In the genomic region with DNA sequence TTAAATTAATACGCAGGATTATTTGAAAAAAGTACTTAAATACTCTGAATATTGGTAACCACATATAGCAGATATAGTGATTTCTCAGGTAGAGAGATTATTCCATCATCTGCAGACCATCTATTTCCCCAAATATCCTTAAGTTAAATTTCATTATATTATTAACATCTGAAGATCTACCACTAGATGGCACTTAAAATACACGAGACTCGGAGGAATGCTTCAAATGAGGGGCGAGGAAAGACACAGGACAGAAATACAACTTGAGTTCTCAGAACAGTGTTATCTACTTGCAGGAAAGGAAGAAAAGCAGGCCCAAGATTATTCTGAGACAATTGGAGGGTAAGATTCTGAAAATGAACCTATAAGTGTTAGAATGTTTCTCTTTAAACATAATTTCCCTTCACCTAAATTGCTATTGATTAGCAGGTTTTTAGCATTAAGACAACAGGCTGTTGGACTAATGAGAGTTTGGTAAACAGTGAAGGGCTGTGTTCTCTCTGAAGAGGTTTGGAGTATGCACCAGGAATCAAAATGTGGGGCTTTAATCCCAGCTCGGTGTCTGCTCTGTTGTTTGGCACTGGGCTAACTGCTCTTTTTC, we compare ENCODE assay signal across 8 cellular contexts.
DNase-seq lines count a peak whose midpoint lies in the region; ATAC-seq, FAIRE-seq and TF ChIP-seq lines count a peak whose summit lies in the region.

No MANE protein-coding gene starts in this region.

- 11 to 16% methylated on average over 5 of the region's 5 CpGs for WGBS in thyroid gland, 2 donors

- H3K27me3 ChIP-seq in thyroid gland = no peaks in the 10 kb centered on the region

- DNase-seq in D721Med (ENCODE audit: insufficient read length, low spot score) (no peak), NCI-H146 (lab: John Stamatoyannopoulos, UW) (peak; percentile 66), kidney (no peak), ureter (ENCODE audit: low spot score) (no peak), NCI-H187 treated with DMSO at 0.1 percent for 48 hours (lab: John Stamatoyannopoulos, UW) (no peak), thyroid gland (no peak)

- no peak for FAIRE-seq in D721Med (lab: Jason Lieb, UNC)
- FAIRE-seq in kidney (lab: Jason Lieb, UNC) = peak; percentile 76

- ATAC-seq in GM21423 (IDR thresholded peaks at IDR 0.05; ENCODE audit: unreplicated experiment) = peak; percentile 54

- TF ChIP-seq CTCF in D721Med (IDR thresholded peaks at IDR 0.05; ENCODE audit: insufficient read depth, missing control alignments) (peak; percentile 62), VCaP (conservative IDR thresholded peaks at IDR 0.05) (peak; percentile 73), kidney (IDR thresholded peaks at IDR 0.05; ENCODE audit: borderline replicate concordance, extremely low read depth, insufficient read depth) (peak; percentile 29), thyroid gland (IDR thresholded peaks at IDR 0.05) (peak in 3 of 6 experiments; percentile 49 to 54 (median 52))

- H3K4me3 ChIP-seq in kidney (ENCODE audit: low read length in 2 of 2) = no peak overlapping the region
- no peak overlapping the region for H3K4me3 ChIP-seq in thyroid gland (replicated peaks in 1 of 3)

- no peak for TF ChIP-seq POLR2A in thyroid gland (IDR thresholded peaks at IDR 0.05)

- H3K27ac ChIP-seq in VCaP (peak overlapping the region; percentile 62), kidney (ENCODE audit: low read depth in 2 of 2, low read length in 2 of 2) (no peak overlapping the region), thyroid gland (no peak overlapping the region)

- H3K9me3 ChIP-seq in kidney (ENCODE audit: control insufficient read depth in 1 of 2, low read length in 2 of 2) (no peaks in the 10 kb centered on the region), thyroid gland (no peaks in the 10 kb centered on the region)

- no peak overlapping the region for H3K9ac ChIP-seq in kidney (ENCODE audit: low read length in 2 of 2)

- no peaks in the 10 kb centered on the region for H3K36me3 ChIP-seq in kidney (ENCODE audit: control insufficient read depth in 1 of 2, insufficient read depth in 2 of 2, low read length in 2 of 2)
- no peaks in the 10 kb centered on the region for H3K36me3 ChIP-seq in thyroid gland

- H3K4me1 ChIP-seq in kidney (ENCODE audit: control insufficient read depth in 1 of 2, insufficient read depth in 1 of 2, low read depth in 1 of 2, low read length in 2 of 2) (no peaks in the 10 kb centered on the region), thyroid gland (no peaks in the 10 kb centered on the region)

- intact Hi-C loops in kidney (cut with DNase I) (no loop called here), thyroid gland (cut with DNase I) (loop anchor here (10.0 kb wide), 1 partner anchor 817 kb away; no protein-coding TSS in a partner anchor)
